ENCODE assay signal across 1 cellular context in the genomic region with DNA sequence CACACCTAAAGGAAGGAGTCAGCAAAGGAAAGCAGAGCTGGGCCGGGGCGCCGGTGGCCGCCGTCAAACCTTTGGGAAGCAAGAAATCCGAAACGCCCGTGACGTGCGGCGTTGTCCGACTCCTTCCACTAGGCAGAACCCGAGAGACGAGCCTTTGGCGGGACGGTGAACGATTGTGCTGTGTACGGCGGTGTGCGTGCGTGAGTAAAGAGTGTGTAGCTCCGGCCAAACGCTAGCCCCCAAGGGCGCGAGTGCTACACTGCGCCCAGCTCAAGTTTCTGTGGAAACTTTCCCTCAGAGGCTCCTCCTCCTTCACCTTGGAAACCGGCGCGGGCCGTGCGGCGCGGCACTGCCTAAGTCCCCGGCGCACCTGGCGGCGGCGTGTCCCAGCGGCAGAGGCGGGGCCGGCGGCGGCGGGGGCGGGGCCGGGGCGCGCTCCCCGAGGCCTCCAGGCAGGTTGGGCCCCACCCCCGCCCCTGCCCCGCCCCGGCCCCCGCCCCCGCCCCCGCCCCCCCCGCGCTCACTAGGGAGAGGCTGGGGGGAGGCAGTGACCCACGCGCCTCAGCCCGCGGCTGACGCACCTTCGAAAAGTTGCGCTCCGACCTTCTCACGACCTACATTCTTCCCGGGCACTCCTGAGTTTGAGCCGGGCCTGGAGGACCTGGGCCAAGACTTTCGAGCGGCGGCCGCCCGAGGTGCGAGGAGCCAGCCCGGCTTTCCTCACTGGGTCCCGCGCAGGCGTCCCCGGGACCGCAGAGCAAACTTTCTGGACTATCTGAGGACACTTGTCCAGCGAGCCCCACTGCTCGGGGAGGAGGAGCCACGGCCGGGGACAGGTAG.
TF ChIP-seq lines count a peak whose summit lies in the region.

A gene (plus strand): TSS at position 547 of the 840 bp plus-strand sequence. CDS start 157,084 bp downstream, outside the sequence.

TF ChIP-seq in HepG2, 621 proteins besides CTCF, POLR2A, EP300 and RAD21 (continued from another document and continues in another):
- TF ChIP-seq, protein P1, sequence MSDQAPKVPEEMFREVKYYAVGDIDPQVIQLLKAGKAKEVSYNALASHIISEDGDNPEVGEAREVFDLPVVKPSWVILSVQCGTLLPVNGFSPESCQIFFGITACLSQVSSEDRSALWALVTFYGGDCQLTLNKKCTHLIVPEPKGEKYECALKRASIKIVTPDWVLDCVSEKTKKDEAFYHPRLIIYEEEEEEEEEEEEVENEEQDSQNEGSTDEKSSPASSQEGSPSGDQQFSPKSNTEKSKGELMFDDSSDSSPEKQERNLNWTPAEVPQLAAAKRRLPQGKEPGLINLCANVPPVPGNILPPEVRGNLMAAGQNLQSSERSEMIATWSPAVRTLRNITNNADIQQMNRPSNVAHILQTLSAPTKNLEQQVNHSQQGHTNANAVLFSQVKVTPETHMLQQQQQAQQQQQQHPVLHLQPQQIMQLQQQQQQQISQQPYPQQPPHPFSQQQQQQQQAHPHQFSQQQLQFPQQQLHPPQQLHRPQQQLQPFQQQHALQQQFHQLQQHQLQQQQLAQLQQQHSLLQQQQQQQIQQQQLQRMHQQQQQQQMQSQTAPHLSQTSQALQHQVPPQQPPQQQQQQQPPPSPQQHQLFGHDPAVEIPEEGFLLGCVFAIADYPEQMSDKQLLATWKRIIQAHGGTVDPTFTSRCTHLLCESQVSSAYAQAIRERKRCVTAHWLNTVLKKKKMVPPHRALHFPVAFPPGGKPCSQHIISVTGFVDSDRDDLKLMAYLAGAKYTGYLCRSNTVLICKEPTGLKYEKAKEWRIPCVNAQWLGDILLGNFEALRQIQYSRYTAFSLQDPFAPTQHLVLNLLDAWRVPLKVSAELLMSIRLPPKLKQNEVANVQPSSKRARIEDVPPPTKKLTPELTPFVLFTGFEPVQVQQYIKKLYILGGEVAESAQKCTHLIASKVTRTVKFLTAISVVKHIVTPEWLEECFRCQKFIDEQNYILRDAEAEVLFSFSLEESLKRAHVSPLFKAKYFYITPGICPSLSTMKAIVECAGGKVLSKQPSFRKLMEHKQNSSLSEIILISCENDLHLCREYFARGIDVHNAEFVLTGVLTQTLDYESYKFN (CRISPR knock-in tag; conservative IDR thresholded peaks at IDR 0.05): peak; percentile 22; the same call in 1 of the 2 replicates
- TF ChIP-seq, protein P2, sequence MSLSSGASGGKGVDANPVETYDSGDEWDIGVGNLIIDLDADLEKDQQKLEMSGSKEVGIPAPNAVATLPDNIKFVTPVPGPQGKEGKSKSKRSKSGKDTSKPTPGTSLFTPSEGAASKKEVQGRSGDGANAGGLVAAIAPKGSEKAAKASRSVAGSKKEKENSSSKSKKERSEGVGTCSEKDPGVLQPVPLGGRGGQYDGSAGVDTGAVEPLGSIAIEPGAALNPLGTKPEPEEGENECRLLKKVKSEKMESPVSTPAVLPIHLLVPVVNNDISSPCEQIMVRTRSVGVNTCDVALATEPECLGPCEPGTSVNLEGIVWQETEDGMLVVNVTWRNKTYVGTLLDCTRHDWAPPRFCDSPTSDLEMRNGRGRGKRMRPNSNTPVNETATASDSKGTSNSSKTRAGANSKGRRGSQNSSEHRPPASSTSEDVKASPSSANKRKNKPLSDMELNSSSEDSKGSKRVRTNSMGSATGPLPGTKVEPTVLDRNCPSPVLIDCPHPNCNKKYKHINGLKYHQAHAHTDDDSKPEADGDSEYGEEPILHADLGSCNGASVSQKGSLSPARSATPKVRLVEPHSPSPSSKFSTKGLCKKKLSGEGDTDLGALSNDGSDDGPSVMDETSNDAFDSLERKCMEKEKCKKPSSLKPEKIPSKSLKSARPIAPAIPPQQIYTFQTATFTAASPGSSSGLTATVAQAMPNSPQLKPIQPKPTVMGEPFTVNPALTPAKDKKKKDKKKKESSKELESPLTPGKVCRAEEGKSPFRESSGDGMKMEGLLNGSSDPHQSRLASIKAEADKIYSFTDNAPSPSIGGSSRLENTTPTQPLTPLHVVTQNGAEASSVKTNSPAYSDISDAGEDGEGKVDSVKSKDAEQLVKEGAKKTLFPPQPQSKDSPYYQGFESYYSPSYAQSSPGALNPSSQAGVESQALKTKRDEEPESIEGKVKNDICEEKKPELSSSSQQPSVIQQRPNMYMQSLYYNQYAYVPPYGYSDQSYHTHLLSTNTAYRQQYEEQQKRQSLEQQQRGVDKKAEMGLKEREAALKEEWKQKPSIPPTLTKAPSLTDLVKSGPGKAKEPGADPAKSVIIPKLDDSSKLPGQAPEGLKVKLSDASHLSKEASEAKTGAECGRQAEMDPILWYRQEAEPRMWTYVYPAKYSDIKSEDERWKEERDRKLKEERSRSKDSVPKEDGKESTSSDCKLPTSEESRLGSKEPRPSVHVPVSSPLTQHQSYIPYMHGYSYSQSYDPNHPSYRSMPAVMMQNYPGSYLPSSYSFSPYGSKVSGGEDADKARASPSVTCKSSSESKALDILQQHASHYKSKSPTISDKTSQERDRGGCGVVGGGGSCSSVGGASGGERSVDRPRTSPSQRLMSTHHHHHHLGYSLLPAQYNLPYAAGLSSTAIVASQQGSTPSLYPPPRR (CRISPR knock-in tag; IDR thresholded peaks at IDR 0.05; ENCODE audit: borderline replicate concordance): 0 out of 2 replicates have a peak, but pooled peaks have one; percentile 26
- TF ChIP-seq, protein P3, sequence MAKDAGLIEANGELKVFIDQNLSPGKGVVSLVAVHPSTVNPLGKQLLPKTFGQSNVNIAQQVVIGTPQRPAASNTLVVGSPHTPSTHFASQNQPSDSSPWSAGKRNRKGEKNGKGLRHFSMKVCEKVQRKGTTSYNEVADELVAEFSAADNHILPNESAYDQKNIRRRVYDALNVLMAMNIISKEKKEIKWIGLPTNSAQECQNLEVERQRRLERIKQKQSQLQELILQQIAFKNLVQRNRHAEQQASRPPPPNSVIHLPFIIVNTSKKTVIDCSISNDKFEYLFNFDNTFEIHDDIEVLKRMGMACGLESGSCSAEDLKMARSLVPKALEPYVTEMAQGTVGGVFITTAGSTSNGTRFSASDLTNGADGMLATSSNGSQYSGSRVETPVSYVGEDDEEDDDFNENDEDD (CRISPR knock-in tag; IDR thresholded peaks at IDR 0.05; ENCODE audit: borderline replicate concordance): peak; percentile 50; the same call in 1 of the 2 replicates
- TF ChIP-seq POLR2G (IDR thresholded peaks at IDR 0.05; ENCODE audit: low read depth, low read length) (peak; percentile 80), SOX6 (IDR thresholded peaks at IDR 0.05) (no peak), SOX6 (CRISPR knock-in tag; IDR thresholded peaks at IDR 0.05) (peak; percentile 33; the same call in 1 of the 2 replicates), PHF8 (CRISPR knock-in tag; IDR thresholded peaks at IDR 0.05) (peak; percentile 58), ZNF747 (CRISPR knock-in tag; IDR thresholded peaks at IDR 0.05; ENCODE audit: borderline replicate concordance) (no peak), ZNF225 (CRISPR knock-in tag; IDR thresholded peaks at IDR 0.05) (0 out of 2 replicates have a peak, but pooled peaks have one; percentile 47), TEAD3 (CRISPR knock-in tag; optimal IDR thresholded peaks at IDR 0.05; ENCODE audit: borderline replicate concordance) (peak; percentile 28), ZNF382 (CRISPR knock-in tag; IDR thresholded peaks at IDR 0.05; ENCODE audit: borderline replicate concordance) (no peak), TAF15 (IDR thresholded peaks at IDR 0.05; ENCODE audit: low read depth, low read length, poor library complexity, severe bottlenecking) (no peak), ZIK1 (CRISPR knock-in tag; IDR thresholded peaks at IDR 0.05; ENCODE audit: borderline replicate concordance, low read depth) (peak; percentile 20; the same call in 1 of the 2 replicates), ZSCAN22 (CRISPR knock-in tag; IDR thresholded peaks at IDR 0.05) (no peak), SKI (IDR thresholded peaks at IDR 0.05; ENCODE audit: partially characterized antibody) (peak; percentile 44), ZMYM4 (CRISPR knock-in tag; IDR thresholded peaks at IDR 0.05) (peak; percentile 20; the same call in 1 of the 2 replicates), CBFB (CRISPR knock-in tag; IDR thresholded peaks at IDR 0.05) (no peak), ZNF709 (CRISPR knock-in tag; IDR thresholded peaks at IDR 0.05) (peak; percentile 60; the same call in 1 of the 2 replicates), U2AF1 (optimal IDR thresholded peaks at IDR 0.05; ENCODE audit: low read depth, low read length) (peak; percentile 9), ZNF777 (CRISPR knock-in tag; IDR thresholded peaks at IDR 0.05) (peak; percentile 29; the same call in 1 of the 2 replicates), POLR2AphosphoS5 (IDR thresholded peaks at IDR 0.05; ENCODE audit: low read depth, low read length) (peak; percentile 73), SIX4 (CRISPR knock-in tag; IDR thresholded peaks at IDR 0.05) (peak; percentile 83), YEATS2 (CRISPR knock-in tag; IDR thresholded peaks at IDR 0.05; ENCODE audit: borderline replicate concordance) (0 out of 2 replicates have a peak, but pooled peaks have one; percentile 53), ZSCAN31 (CRISPR knock-in tag; IDR thresholded peaks at IDR 0.05; ENCODE audit: low read depth) (0 out of 2 replicates have a peak, but pooled peaks have one; percentile 51), FOXA3 (CRISPR knock-in tag; IDR thresholded peaks at IDR 0.05) (peak; percentile 32; the same call in 1 of the 2 replicates), YY1 (IDR thresholded peaks at IDR 0.05; ENCODE audit: insufficient read depth, insufficient replicate concordance, low read depth, low read length) (peak; percentile 16), ZBTB7B (CRISPR knock-in tag; IDR thresholded peaks at IDR 0.05) (no peak), ZFX (CRISPR knock-in tag; IDR thresholded peaks at IDR 0.05; ENCODE audit: low read depth) (peak; percentile 30; the same call in 1 of the 2 replicates)
- TF ChIP-seq, protein P4, sequence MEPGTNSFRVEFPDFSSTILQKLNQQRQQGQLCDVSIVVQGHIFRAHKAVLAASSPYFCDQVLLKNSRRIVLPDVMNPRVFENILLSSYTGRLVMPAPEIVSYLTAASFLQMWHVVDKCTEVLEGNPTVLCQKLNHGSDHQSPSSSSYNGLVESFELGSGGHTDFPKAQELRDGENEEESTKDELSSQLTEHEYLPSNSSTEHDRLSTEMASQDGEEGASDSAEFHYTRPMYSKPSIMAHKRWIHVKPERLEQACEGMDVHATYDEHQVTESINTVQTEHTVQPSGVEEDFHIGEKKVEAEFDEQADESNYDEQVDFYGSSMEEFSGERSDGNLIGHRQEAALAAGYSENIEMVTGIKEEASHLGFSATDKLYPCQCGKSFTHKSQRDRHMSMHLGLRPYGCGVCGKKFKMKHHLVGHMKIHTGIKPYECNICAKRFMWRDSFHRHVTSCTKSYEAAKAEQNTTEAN (CRISPR knock-in tag; conservative IDR thresholded peaks at IDR 0.05): peak; percentile 72; the same call in 1 of the 2 replicates
- TF ChIP-seq, protein P5, sequence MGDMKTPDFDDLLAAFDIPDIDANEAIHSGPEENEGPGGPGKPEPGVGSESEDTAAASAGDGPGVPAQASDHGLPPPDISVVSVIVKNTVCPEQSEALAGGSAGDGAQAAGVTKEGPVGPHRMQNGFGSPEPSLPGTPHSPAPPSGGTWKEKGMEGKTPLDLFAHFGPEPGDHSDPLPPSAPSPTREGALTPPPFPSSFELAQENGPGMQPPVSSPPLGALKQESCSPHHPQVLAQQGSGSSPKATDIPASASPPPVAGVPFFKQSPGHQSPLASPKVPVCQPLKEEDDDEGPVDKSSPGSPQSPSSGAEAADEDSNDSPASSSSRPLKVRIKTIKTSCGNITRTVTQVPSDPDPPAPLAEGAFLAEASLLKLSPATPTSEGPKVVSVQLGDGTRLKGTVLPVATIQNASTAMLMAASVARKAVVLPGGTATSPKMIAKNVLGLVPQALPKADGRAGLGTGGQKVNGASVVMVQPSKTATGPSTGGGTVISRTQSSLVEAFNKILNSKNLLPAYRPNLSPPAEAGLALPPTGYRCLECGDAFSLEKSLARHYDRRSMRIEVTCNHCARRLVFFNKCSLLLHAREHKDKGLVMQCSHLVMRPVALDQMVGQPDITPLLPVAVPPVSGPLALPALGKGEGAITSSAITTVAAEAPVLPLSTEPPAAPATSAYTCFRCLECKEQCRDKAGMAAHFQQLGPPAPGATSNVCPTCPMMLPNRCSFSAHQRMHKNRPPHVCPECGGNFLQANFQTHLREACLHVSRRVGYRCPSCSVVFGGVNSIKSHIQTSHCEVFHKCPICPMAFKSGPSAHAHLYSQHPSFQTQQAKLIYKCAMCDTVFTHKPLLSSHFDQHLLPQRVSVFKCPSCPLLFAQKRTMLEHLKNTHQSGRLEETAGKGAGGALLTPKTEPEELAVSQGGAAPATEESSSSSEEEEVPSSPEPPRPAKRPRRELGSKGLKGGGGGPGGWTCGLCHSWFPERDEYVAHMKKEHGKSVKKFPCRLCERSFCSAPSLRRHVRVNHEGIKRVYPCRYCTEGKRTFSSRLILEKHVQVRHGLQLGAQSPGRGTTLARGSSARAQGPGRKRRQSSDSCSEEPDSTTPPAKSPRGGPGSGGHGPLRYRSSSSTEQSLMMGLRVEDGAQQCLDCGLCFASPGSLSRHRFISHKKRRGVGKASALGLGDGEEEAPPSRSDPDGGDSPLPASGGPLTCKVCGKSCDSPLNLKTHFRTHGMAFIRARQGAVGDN (CRISPR knock-in tag; IDR thresholded peaks at IDR 0.05): peak; percentile 78
- TF ChIP-seq, protein P6, sequence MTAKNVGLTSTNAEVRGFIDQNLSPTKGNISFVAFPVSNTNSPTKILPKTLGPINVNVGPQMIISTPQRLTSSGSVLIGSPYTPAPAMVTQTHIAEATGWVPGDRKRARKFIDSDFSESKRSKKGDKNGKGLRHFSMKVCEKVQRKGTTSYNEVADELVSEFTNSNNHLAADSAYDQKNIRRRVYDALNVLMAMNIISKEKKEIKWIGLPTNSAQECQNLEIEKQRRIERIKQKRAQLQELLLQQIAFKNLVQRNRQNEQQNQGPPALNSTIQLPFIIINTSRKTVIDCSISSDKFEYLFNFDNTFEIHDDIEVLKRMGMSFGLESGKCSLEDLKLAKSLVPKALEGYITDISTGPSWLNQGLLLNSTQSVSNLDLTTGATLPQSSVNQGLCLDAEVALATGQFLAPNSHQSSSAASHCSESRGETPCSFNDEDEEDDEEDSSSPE (CRISPR knock-in tag; IDR thresholded peaks at IDR 0.05): peak; percentile 67
- TF ChIP-seq, protein P7, sequence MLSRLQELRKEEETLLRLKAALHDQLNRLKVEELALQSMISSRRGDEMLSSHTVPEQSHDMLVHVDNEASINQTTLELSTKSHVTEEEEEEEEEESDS (CRISPR knock-in tag; IDR thresholded peaks at IDR 0.05; ENCODE audit: borderline replicate concordance): no peak
- TF ChIP-seq, protein P8, sequence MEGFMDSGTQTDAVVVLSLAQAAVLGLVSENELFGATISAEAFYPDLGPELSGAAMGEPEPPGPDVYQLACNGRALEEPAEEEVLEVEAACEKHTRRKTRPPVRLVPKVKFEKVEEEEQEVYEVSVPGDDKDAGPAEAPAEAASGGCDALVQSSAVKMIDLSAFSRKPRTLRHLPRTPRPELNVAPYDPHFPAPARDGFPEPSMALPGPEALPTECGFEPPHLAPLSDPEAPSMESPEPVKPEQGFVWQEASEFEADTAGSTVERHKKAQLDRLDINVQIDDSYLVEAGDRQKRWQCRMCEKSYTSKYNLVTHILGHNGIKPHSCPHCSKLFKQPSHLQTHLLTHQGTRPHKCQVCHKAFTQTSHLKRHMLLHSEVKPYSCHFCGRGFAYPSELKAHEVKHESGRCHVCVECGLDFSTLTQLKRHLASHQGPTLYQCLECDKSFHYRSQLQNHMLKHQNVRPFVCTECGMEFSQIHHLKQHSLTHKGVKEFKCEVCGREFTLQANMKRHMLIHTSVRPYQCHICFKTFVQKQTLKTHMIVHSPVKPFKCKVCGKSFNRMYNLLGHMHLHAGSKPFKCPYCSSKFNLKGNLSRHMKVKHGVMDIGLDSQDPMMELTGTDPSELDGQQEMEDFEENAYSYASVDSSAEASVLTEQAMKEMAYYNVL (CRISPR knock-in tag; IDR thresholded peaks at IDR 0.05; ENCODE audit: borderline replicate concordance): peak; percentile 40; the same call in 1 of the 2 replicates
